ENCODE assay signal across 8 cellular contexts in the genomic region with DNA sequence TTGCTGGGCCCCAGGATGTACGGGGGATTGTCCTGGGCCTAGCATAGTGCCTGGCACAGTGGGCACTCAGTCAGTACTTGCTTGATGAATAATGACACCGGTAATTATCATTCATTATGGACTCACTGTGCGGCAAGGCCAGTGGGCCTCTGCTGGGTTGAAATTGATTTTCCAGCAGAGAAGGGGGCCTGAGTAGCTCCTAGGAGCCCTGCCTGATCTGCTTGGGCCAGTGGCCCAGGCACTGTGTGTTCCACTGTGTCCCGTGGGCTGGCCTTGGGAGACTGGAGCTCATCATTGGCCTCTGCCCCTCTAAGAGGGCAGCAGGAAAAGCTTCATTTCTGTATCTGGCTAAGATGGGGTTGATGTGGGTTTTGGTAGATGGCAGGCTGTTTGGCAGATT. TPM values are rescaled to one million over a fixed set of nuclear protein-coding genes. Genes with fewer than 3 reads are reported as not detected.
DNase-seq lines count a peak whose midpoint lies in the region; ATAC-seq and TF ChIP-seq lines count a peak whose summit lies in the region.

No MANE protein-coding gene starts in this region.

- H3K36me3 ChIP-seq in Panc1 (ENCODE audit: control insufficient read depth, insufficient read depth, low read length): no peaks in the 10 kb centered on the region; the same call in none of the 2 replicates

- CTCF ChIA-PET in Panc1 (lab: Charles Lee): interaction anchor here (0.6 to 1.7 kb wide), 2 partner anchors 76 to 83 kb away, joined by 3 to 5 read pairs; no protein-coding TSS in a partner anchor

- POLR2A ChIA-PET in Panc1 (lab: Charles Lee): interaction anchor here (0.7 kb wide), 1 partner anchor 308 kb away, joined by 3 read pairs; no protein-coding TSS in a partner anchor

- in situ Hi-C loops in Panc1 (cut with HindIII; ENCODE audit: low pct_unique_long_range_greater_than_20kb, low sequenced_read_pairs): loop anchor here (25.0 kb wide), 1 partner anchor 347 kb away; no protein-coding TSS in a partner anchor

- peak overlapping the region; percentile 98 to 99 (median 99) for H3K4me3 Mint-ChIP-seq in nephron

- peaks cover 45% of the 10 kb centered on the region for H3K4me1 Mint-ChIP-seq in nephron

- no peaks in the 10 kb centered on the region for H3K9me3 Mint-ChIP-seq in nephron

- H3K27me3 Mint-ChIP-seq in nephron (ENCODE audit: low read depth): peaks cover 13% of the 10 kb centered on the region

- no peaks in the 10 kb centered on the region for H3K36me3 Mint-ChIP-seq in nephron (ENCODE audit: low read depth)

- H3K27ac ChIP-seq in Panc1 (ENCODE audit: low read length): peak overlapping the region; percentile 97

- H3K4me3 ChIP-seq in Panc1 (ENCODE audit: low read depth in 2 of 2, low read length in 2 of 2) (peak overlapping the region; percentile 88 to 89), epithelial cell of esophagus (ENCODE audit: low read length) (peak overlapping the region; percentile 69)

- H3K4me1 ChIP-seq in Panc1 (ENCODE audit: control insufficient read depth, insufficient read depth, low read length): peaks cover 52% of the 10 kb centered on the region

- intact Hi-C loops in Panc1 (cut with micrococcal nuclease; ENCODE audit: unreplicated experiment): no loop called here

- TF ChIP-seq CTCF in Panc1 (IDR thresholded peaks at IDR 0.05): no peak
- no peak for TF ChIP-seq CTCF in epithelial cell of esophagus (IDR thresholded peaks at IDR 0.05; ENCODE audit: insufficient read depth, low read depth, low read length, missing control alignments)
- TF ChIP-seq CTCF in nephron (IDR thresholded peaks at IDR 0.05; ENCODE audit: unreplicated experiment in 3 of 3): no peak

- DNase-seq in A172 (ENCODE audit: low spot score): peak; percentile 18
- no peak for DNase-seq in Panc1 (ENCODE audit: low read depth, low spot score)
- DNase-seq in epithelial cell of esophagus (ENCODE audit: low read depth): no peak
- DNase-seq in stimulated activated CD4-positive, alpha-beta T cell treated with anti-CD3 and anti-CD28 coated beads, Interleukin-2, amount 100 ng/mL, for 24 hours: no peak
- DNase-seq in DMS114 treated with DMSO at 0.1 percent for 48 hours (lab: John Stamatoyannopoulos, UW; ENCODE audit: unreplicated experiment): no peak
- DNase-seq in NCI-H82 (lab: John Stamatoyannopoulos, UW): no peak

- BruUV-seq in Panc1 (replicated peaks; lab: Mats Ljungman, UMichigan): no TSS peak

- no peaks in the 10 kb centered on the region for H3K9me3 ChIP-seq in Panc1 (ENCODE audit: control insufficient read depth, insufficient read depth, low read depth, low read length)

- peak overlapping the region; percentile 92 to 98 (median 95) for H3K27ac Mint-ChIP-seq in nephron

- no peaks in the 10 kb centered on the region for H3K27me3 ChIP-seq in Panc1 (ENCODE audit: control insufficient read depth, insufficient read depth, low read length)

- peak; percentile 10; the same call in 1 of the 2 replicates for ATAC-seq in Panc1
- ATAC-seq in HG02970 (IDR thresholded peaks at IDR 0.05; ENCODE audit: low FRiP score, unreplicated experiment): no peak

RNA-seq across cellular contexts. Expression of gene CHST3, which starts 1.4 kb away (rescaled TPM):
- total RNA-seq in A172 (2014; rRNA removed; shearing (Covaris generic)): 57.0 and 59.0 TPM in 2 replicates
- 44.6 TPM for total RNA-seq in Panc1 (2021; ENCODE audit: unreplicated experiment)
- polyA plus RNA-seq in Panc1 (2012; ENCODE audit: insufficient read length): 27.9 TPM
